ENCODE assay signal across 8 cellular contexts in genomic region chr7:954330-955238, GRCh38. TPM values are rescaled to one million over a fixed set of nuclear protein-coding genes. Genes with fewer than 3 reads are reported as not detected.
DNase-seq lines count a peak whose midpoint lies in the region; ATAC-seq and TF ChIP-seq lines count a peak whose summit lies in the region.

ADAP1 (minus strand) TSS chr7:954680; CDS start chr7:954477, 203 bp downstream.

- POLR2A ChIA-PET in WTC11 (lab: Charles Lee) = interaction anchor here (1.1 kb wide), 1 partner anchor 8 kb away, joined by 3 read pairs; no protein-coding TSS in a partner anchor

- 59 to 66% methylated on average over 2 to 7 of the region's 115 CpGs for WGBS in lower leg skin, 2 donors

- H3K27ac Mint-ChIP-seq in WTC11 = 0 out of 2 replicates have a peak within 1 kb of the TSS, but pooled peaks have one; percentile 54

- DNase-seq in NOMO-1 (lab: John Stamatoyannopoulos, UW; ENCODE audit: unreplicated experiment in 2 of 2) (peak; percentile 56 to 80), NOMO-1 treated with dmso at 0.1 percent for 144 hours (lab: John Stamatoyannopoulos, UW; ENCODE audit: unreplicated experiment) (no peak), WTC11 (ENCODE audit: low spot score) (peak; percentile 42), cerebellum (ENCODE audit: low spot score) (no peak), lower leg skin (ENCODE audit: low spot score in 2 of 2) (peak in 1 of 2 donors; percentile 83)
- DNase-seq in stimulated activated CD4-positive, alpha-beta T cell treated with anti-CD3 and anti-CD28 coated beads, TNF-alpha, amount 100 ng/mL, for 24 hours (ENCODE audit: low read depth in 3 of 3) = peak in 2 of 3 experiments; percentile 28 to 59

- intact Hi-C loops in lower leg skin (cut with DNase I; ENCODE audit: low total_unique reads) = no loop called here

- peaks cover 20% of the 10 kb centered on the region for H3K27me3 Mint-ChIP-seq in WTC11 (ENCODE audit: low read depth)

- H3K36me3 Mint-ChIP-seq in WTC11 = no peaks in the 10 kb centered on the region

- TF ChIP-seq CTCF in WTC11 (IDR thresholded peaks at IDR 0.05) = no peak
- no peak for TF ChIP-seq CTCF in lower leg skin (IDR thresholded peaks at IDR 0.05)

- peak within 1 kb of the TSS; percentile 23 for H3K4me3 ChIP-seq in lower leg skin (ENCODE audit: low read depth, poor library complexity, severe bottlenecking)

- H3K4me1 Mint-ChIP-seq in WTC11 = no peaks in the 10 kb centered on the region; the same call in 1 of the 2 replicates

- no peaks in the 10 kb centered on the region for H3K9me3 Mint-ChIP-seq in WTC11

- H3K4me3 Mint-ChIP-seq in WTC11 = peak within 1 kb of the TSS; percentile 67

- CTCF ChIA-PET in WTC11 (lab: Charles Lee) = interaction anchor here (1.4 to 1.5 kb wide), 2 partner anchors 44 to 111 kb away, joined by 5 read pairs; no protein-coding TSS in a partner anchor

- TF ChIP-seq POLR2A in lower leg skin (IDR thresholded peaks at IDR 0.05) = no peak

- ATAC-seq in HG03342 (IDR thresholded peaks at IDR 0.05; ENCODE audit: unreplicated experiment) (peak; percentile 49), WTC11 (peak; percentile 31), HG03469 (IDR thresholded peaks at IDR 0.05; ENCODE audit: unreplicated experiment) (no peak)

TF ChIP-seq in WTC11, 78 proteins besides CTCF, POLR2A, EP300 and RAD21:
- no peak for TF ChIP-seq ZNF317 (CRISPR knock-in tag; IDR thresholded peaks at IDR 0.05; ENCODE audit: borderline replicate concordance, low read depth)
- TF ChIP-seq ZNF423 (CRISPR knock-in tag; IDR thresholded peaks at IDR 0.05) = peak; percentile 64; the same call in 1 of the 2 replicates
- 0 out of 2 replicates have a peak, but pooled peaks have one; percentile 12 for TF ChIP-seq USF2 (CRISPR knock-in tag; IDR thresholded peaks at IDR 0.05)

RNA-seq across cellular contexts. Expression of gene ADAP1, which starts in this region (rescaled TPM):
- total RNA-seq in WTC11 (2021) (4.3 to 7.2 TPM (median 4.5 TPM) in 3 replicates), cerebellum (16.2 TPM), lower leg skin (10 to 100 TPM in 1 of 4 donors, 1 to 10 TPM in 3; 9.1 to 18.8 (median 9.9) TPM)

Comparison
In these comparisons a context has a peak if more than half of its experiments do, and no peak if none do; other contexts are left out.
1. DNase-seq: peak in NOMO-1 (2 of 2), WTC11 (single experiment) and stimulated activated CD4-positive, alpha-beta T cell treated with anti-CD3 and anti-CD28 coated beads, TNF-alpha, amount 100 ng/mL, for 24 hours (2 of 3); none in NOMO-1 treated with dmso at 0.1 percent for 144 hours (single experiment) and cerebellum (single experiment).